Comparison of ENCODE assay signal across 1 cellular context in the genomic region with DNA sequence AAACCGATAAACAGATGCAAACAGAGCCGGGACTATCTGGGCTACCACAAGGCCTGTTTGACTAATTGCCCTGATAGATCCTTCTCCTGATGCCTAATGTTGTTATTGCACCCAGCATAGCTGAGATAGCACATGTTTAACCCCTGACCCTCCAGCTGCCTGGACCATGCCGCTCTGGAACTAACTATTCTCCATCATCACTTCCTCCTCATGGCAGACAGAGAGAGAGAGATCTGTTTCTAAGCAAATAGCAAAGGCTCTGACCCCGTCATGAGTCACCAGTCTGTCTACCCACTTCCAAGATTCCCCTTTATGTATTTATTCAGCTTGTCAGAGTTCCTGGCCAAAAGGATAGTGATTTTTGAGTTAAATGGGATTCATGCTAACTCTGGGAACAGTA.
TF ChIP-seq lines count a peak whose summit lies in the region.

No MANE protein-coding gene starts in this region.

TF ChIP-seq in HepG2, 621 proteins besides CTCF, POLR2A, EP300 and RAD21 (continued from another document and continues in another):
- no peak for TF ChIP-seq CBX2 (IDR thresholded peaks at IDR 0.05; ENCODE audit: low read depth, low read length)
- TF ChIP-seq CBX2 (CRISPR knock-in tag; IDR thresholded peaks at IDR 0.05; ENCODE audit: low read depth): no peak
- TF ChIP-seq, protein P1, sequence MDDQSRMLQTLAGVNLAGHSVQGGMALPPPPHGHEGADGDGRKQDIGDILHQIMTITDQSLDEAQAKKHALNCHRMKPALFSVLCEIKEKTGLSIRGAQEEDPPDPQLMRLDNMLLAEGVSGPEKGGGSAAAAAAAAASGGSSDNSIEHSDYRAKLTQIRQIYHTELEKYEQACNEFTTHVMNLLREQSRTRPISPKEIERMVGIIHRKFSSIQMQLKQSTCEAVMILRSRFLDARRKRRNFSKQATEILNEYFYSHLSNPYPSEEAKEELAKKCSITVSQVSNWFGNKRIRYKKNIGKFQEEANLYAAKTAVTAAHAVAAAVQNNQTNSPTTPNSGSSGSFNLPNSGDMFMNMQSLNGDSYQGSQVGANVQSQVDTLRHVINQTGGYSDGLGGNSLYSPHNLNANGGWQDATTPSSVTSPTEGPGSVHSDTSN (CRISPR knock-in tag; IDR thresholded peaks at IDR 0.05; ENCODE audit: borderline replicate concordance): no peak
- TF ChIP-seq, protein P2, sequence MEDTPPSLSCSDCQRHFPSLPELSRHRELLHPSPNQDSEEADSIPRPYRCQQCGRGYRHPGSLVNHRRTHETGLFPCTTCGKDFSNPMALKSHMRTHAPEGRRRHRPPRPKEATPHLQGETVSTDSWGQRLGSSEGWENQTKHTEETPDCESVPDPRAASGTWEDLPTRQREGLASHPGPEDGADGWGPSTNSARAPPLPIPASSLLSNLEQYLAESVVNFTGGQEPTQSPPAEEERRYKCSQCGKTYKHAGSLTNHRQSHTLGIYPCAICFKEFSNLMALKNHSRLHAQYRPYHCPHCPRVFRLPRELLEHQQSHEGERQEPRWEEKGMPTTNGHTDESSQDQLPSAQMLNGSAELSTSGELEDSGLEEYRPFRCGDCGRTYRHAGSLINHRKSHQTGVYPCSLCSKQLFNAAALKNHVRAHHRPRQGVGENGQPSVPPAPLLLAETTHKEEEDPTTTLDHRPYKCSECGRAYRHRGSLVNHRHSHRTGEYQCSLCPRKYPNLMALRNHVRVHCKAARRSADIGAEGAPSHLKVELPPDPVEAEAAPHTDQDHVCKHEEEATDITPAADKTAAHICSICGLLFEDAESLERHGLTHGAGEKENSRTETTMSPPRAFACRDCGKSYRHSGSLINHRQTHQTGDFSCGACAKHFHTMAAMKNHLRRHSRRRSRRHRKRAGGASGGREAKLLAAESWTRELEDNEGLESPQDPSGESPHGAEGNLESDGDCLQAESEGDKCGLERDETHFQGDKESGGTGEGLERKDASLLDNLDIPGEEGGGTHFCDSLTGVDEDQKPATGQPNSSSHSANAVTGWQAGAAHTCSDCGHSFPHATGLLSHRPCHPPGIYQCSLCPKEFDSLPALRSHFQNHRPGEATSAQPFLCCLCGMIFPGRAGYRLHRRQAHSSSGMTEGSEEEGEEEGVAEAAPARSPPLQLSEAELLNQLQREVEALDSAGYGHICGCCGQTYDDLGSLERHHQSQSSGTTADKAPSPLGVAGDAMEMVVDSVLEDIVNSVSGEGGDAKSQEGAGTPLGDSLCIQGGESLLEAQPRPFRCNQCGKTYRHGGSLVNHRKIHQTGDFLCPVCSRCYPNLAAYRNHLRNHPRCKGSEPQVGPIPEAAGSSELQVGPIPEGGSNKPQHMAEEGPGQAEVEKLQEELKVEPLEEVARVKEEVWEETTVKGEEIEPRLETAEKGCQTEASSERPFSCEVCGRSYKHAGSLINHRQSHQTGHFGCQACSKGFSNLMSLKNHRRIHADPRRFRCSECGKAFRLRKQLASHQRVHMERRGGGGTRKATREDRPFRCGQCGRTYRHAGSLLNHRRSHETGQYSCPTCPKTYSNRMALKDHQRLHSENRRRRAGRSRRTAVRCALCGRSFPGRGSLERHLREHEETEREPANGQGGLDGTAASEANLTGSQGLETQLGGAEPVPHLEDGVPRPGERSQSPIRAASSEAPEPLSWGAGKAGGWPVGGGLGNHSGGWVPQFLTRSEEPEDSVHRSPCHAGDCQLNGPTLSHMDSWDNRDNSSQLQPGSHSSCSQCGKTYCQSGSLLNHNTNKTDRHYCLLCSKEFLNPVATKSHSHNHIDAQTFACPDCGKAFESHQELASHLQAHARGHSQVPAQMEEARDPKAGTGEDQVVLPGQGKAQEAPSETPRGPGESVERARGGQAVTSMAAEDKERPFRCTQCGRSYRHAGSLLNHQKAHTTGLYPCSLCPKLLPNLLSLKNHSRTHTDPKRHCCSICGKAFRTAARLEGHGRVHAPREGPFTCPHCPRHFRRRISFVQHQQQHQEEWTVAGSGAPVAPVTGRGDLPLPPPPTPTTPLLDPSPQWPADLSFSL (CRISPR knock-in tag; IDR thresholded peaks at IDR 0.05): no peak
- TF ChIP-seq SP1 (IDR thresholded peaks at IDR 0.05): no peak
- no peak for TF ChIP-seq SP1 (CRISPR knock-in tag; IDR thresholded peaks at IDR 0.05)
- TF ChIP-seq ZNF773 (CRISPR knock-in tag; IDR thresholded peaks at IDR 0.05; ENCODE audit: borderline replicate concordance): no peak
- TF ChIP-seq, protein P3, sequence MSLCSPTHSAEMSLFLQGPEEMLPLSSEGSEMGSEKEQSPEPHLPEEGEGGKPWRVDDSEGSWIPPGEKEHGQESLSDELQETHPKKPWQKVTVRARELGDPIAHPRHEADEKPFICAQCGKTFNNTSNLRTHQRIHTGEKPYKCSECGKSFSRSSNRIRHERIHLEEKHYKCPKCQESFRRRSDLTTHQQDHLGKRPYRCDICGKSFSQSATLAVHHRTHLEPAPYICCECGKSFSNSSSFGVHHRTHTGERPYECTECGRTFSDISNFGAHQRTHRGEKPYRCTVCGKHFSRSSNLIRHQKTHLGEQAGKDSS (CRISPR knock-in tag; IDR thresholded peaks at IDR 0.05; ENCODE audit: borderline replicate concordance, low read depth): no peak
- TF ChIP-seq FOSL1 (CRISPR knock-in tag; IDR thresholded peaks at IDR 0.05; ENCODE audit: borderline replicate concordance): peak; percentile 85
- no peak for TF ChIP-seq ZNF282 (IDR thresholded peaks at IDR 0.05; ENCODE audit: partially characterized antibody)
- no peak for TF ChIP-seq ZNF530 (CRISPR knock-in tag; IDR thresholded peaks at IDR 0.05; ENCODE audit: low read depth)
- TF ChIP-seq, protein P4, sequence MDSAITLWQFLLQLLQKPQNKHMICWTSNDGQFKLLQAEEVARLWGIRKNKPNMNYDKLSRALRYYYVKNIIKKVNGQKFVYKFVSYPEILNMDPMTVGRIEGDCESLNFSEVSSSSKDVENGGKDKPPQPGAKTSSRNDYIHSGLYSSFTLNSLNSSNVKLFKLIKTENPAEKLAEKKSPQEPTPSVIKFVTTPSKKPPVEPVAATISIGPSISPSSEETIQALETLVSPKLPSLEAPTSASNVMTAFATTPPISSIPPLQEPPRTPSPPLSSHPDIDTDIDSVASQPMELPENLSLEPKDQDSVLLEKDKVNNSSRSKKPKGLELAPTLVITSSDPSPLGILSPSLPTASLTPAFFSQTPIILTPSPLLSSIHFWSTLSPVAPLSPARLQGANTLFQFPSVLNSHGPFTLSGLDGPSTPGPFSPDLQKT (CRISPR knock-in tag; IDR thresholded peaks at IDR 0.05; ENCODE audit: borderline replicate concordance): no peak
- TF ChIP-seq, protein P5, sequence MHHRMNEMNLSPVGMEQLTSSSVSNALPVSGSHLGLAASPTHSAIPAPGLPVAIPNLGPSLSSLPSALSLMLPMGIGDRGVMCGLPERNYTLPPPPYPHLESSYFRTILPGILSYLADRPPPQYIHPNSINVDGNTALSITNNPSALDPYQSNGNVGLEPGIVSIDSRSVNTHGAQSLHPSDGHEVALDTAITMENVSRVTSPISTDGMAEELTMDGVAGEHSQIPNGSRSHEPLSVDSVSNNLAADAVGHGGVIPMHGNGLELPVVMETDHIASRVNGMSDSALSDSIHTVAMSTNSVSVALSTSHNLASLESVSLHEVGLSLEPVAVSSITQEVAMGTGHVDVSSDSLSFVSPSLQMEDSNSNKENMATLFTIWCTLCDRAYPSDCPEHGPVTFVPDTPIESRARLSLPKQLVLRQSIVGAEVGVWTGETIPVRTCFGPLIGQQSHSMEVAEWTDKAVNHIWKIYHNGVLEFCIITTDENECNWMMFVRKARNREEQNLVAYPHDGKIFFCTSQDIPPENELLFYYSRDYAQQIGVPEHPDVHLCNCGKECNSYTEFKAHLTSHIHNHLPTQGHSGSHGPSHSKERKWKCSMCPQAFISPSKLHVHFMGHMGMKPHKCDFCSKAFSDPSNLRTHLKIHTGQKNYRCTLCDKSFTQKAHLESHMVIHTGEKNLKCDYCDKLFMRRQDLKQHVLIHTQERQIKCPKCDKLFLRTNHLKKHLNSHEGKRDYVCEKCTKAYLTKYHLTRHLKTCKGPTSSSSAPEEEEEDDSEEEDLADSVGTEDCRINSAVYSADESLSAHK (CRISPR knock-in tag; IDR thresholded peaks at IDR 0.05; ENCODE audit: borderline replicate concordance): no peak
- peak; percentile 53; the same call in 1 of the 2 replicates for TF ChIP-seq PPARG (CRISPR knock-in tag; conservative IDR thresholded peaks at IDR 0.05)
- no peak for TF ChIP-seq ZNF441 (CRISPR knock-in tag; IDR thresholded peaks at IDR 0.05; ENCODE audit: borderline replicate concordance)
- TF ChIP-seq ZSCAN25 (CRISPR knock-in tag; IDR thresholded peaks at IDR 0.05): no peak
- no peak for TF ChIP-seq ZSCAN31 (CRISPR knock-in tag; IDR thresholded peaks at IDR 0.05; ENCODE audit: low read depth)
- TF ChIP-seq, protein P6, sequence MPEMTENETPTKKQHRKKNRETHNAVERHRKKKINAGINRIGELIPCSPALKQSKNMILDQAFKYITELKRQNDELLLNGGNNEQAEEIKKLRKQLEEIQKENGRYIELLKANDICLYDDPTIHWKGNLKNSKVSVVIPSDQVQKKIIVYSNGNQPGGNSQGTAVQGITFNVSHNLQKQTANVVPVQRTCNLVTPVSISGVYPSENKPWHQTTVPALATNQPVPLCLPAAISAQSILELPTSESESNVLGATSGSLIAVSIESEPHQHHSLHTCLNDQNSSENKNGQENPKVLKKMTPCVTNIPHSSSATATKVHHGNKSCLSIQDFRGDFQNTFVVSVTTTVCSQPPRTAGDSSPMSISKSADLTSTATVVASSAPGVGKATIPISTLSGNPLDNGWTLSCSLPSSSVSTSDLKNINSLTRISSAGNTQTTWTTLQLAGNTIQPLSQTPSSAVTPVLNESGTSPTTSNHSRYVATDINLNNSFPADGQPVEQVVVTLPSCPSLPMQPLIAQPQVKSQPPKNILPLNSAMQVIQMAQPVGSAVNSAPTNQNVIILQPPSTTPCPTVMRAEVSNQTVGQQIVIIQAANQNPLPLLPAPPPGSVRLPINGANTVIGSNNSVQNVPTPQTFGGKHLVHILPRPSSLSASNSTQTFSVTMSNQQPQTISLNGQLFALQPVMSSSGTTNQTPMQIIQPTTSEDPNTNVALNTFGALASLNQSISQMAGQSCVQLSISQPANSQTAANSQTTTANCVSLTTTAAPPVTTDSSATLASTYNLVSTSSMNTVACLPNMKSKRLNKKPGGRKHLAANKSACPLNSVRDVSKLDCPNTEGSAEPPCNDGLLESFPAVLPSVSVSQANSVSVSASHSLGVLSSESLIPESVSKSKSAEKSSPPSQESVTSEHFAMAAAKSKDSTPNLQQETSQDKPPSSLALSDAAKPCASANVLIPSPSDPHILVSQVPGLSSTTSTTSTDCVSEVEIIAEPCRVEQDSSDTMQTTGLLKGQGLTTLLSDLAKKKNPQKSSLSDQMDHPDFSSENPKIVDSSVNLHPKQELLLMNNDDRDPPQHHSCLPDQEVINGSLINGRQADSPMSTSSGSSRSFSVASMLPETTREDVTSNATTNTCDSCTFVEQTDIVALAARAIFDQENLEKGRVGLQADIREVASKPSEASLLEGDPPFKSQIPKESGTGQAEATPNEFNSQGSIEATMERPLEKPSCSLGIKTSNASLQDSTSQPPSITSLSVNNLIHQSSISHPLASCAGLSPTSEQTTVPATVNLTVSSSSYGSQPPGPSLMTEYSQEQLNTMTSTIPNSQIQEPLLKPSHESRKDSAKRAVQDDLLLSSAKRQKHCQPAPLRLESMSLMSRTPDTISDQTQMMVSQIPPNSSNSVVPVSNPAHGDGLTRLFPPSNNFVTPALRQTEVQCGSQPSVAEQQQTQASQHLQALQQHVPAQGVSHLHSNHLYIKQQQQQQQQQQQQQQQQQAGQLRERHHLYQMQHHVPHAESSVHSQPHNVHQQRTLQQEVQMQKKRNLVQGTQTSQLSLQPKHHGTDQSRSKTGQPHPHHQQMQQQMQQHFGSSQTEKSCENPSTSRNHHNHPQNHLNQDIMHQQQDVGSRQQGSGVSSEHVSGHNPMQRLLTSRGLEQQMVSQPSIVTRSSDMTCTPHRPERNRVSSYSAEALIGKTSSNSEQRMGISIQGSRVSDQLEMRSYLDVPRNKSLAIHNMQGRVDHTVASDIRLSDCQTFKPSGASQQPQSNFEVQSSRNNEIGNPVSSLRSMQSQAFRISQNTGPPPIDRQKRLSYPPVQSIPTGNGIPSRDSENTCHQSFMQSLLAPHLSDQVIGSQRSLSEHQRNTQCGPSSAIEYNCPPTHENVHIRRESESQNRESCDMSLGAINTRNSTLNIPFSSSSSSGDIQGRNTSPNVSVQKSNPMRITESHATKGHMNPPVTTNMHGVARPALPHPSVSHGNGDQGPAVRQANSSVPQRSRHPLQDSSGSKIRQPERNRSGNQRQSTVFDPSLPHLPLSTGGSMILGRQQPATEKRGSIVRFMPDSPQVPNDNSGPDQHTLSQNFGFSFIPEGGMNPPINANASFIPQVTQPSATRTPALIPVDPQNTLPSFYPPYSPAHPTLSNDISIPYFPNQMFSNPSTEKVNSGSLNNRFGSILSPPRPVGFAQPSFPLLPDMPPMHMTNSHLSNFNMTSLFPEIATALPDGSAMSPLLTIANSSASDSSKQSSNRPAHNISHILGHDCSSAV (CRISPR knock-in tag; IDR thresholded peaks at IDR 0.05; ENCODE audit: borderline replicate concordance): no peak
- peak; percentile 91 for TF ChIP-seq SKI (IDR thresholded peaks at IDR 0.05; ENCODE audit: partially characterized antibody)
- no peak for TF ChIP-seq RORA (CRISPR knock-in tag; IDR thresholded peaks at IDR 0.05)
- TF ChIP-seq, protein P7, sequence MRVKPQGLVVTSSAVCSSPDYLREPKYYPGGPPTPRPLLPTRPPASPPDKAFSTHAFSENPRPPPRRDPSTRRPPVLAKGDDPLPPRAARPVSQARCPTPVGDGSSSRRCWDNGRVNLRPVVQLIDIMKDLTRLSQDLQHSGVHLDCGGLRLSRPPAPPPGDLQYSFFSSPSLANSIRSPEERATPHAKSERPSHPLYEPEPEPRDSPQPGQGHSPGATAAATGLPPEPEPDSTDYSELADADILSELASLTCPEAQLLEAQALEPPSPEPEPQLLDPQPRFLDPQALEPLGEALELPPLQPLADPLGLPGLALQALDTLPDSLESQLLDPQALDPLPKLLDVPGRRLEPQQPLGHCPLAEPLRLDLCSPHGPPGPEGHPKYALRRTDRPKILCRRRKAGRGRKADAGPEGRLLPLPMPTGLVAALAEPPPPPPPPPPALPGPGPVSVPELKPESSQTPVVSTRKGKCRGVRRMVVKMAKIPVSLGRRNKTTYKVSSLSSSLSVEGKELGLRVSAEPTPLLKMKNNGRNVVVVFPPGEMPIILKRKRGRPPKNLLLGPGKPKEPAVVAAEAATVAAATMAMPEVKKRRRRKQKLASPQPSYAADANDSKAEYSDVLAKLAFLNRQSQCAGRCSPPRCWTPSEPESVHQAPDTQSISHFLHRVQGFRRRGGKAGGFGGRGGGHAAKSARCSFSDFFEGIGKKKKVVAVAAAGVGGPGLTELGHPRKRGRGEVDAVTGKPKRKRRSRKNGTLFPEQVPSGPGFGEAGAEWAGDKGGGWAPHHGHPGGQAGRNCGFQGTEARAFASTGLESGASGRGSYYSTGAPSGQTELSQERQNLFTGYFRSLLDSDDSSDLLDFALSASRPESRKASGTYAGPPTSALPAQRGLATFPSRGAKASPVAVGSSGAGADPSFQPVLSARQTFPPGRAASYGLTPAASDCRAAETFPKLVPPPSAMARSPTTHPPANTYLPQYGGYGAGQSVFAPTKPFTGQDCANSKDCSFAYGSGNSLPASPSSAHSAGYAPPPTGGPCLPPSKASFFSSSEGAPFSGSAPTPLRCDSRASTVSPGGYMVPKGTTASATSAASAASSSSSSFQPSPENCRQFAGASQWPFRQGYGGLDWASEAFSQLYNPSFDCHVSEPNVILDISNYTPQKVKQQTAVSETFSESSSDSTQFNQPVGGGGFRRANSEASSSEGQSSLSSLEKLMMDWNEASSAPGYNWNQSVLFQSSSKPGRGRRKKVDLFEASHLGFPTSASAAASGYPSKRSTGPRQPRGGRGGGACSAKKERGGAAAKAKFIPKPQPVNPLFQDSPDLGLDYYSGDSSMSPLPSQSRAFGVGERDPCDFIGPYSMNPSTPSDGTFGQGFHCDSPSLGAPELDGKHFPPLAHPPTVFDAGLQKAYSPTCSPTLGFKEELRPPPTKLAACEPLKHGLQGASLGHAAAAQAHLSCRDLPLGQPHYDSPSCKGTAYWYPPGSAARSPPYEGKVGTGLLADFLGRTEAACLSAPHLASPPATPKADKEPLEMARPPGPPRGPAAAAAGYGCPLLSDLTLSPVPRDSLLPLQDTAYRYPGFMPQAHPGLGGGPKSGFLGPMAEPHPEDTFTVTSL (CRISPR knock-in tag; IDR thresholded peaks at IDR 0.05; ENCODE audit: borderline replicate concordance): peak; percentile 84; the same call in 1 of the 2 replicates
- peak; percentile 66 for TF ChIP-seq POGZ (CRISPR knock-in tag; IDR thresholded peaks at IDR 0.05)
- 0 out of 2 replicates have a peak, but pooled peaks have one; percentile 4 for TF ChIP-seq HNF4A (CRISPR knock-in tag; IDR thresholded peaks at IDR 0.05)
